Comparison of ENCODE assay signal across 8 cellular contexts in the genomic region with DNA sequence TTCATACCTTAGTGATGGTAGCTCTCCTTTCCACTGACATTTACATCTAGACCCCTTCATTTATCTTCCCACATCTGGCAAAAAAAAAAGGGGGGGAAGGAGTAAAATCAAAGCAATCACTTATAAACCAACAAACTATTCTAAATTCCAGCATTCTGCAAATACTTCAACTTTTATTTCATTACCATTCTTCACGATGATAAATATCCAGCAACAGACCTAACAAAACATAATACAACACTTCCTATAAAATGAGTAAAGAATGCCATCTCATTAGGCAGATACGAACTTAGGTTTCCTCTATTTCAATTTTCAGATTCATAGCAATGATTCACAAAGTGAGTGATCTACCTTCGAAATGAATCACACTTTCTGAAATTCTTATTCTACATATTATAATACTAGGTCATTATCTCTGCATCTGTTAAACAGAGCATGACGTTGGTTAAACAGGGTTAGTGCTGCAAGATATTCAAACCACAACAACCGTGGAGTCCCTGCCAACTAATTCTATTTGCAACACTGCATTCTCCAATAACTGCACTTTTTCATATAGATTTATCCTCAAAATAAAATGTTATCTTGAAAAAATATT. TPM values are rescaled to one million over a fixed set of nuclear protein-coding genes. Genes with fewer than 3 reads are reported as not detected.
DNase-seq lines count a peak whose midpoint lies in the region; ATAC-seq and TF ChIP-seq lines count a peak whose summit lies in the region.

A gene with protein sequence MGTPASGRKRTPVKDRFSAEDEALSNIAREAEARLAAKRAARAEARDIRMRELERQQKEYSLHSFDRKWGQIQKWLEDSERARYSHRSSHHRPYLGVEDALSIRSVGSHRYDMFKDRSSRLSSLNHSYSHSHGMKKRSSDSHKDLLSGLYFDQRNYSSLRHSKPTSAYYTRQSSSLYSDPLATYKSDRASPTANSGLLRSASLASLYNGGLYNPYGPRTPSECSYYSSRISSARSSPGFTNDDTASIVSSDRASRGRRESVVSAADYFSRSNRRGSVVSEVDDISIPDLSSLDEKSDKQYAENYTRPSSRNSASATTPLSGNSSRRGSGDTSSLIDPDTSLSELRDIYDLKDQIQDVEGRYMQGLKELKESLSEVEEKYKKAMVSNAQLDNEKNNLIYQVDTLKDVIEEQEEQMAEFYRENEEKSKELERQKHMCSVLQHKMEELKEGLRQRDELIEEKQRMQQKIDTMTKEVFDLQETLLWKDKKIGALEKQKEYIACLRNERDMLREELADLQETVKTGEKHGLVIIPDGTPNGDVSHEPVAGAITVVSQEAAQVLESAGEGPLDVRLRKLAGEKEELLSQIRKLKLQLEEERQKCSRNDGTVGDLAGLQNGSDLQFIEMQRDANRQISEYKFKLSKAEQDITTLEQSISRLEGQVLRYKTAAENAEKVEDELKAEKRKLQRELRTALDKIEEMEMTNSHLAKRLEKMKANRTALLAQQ (minus strand): TSS at position 51 of the 595 bp plus-strand sequence. CDS start 25,599 bp downstream, outside the sequence.

- 0 out of 2 replicates have a peak, but pooled peaks cover 5% of the 10 kb centered on the region for H3K4me1 ChIP-seq in ES-I3 (ENCODE audit: insufficient read depth, low read length)
- no peaks in the 10 kb centered on the region for H3K4me1 ChIP-seq in SJCRH30
- H3K4me1 ChIP-seq in endocrine pancreas (ENCODE audit: control insufficient read depth, insufficient read depth, low read length) = peaks cover 33% of the 10 kb centered on the region
- H3K4me1 ChIP-seq in mononuclear cell (ENCODE audit: insufficient read depth, low read length) = peaks cover 26% of the 10 kb centered on the region
- peaks cover 80% of the 10 kb centered on the region for H3K4me1 ChIP-seq in vagina

- H3K9ac ChIP-seq in ES-I3 (ENCODE audit: low read depth, low read length) (peak within 1 kb of the TSS; percentile 98), endocrine pancreas (ENCODE audit: control insufficient read depth, insufficient read depth, low read length) (peak within 1 kb of the TSS; percentile 100)

- H3K36me3 ChIP-seq in ES-I3 (ENCODE audit: insufficient read depth, low read length) (no peaks in the 10 kb centered on the region), SJCRH30 (peaks cover 5% of the 10 kb centered on the region; the same call in 1 of the 2 replicates), endocrine pancreas (ENCODE audit: control insufficient read depth, insufficient read depth, low read length) (no peaks in the 10 kb centered on the region), vagina (peaks cover 0 to 3% of the 10 kb centered on the region in 2 donors)

- TF ChIP-seq POLR2A in vagina (IDR thresholded peaks at IDR 0.05) = no peak

- no peaks in the 10 kb centered on the region for H3K9me3 ChIP-seq in ES-I3 (ENCODE audit: control insufficient read depth, insufficient read depth, low read length)
- H3K9me3 ChIP-seq in SJCRH30 (replicated peaks) = no peaks in the 10 kb centered on the region
- H3K9me3 ChIP-seq in endocrine pancreas (ENCODE audit: control insufficient read depth, low read length) = no peaks in the 10 kb centered on the region
- H3K9me3 ChIP-seq in mononuclear cell (ENCODE audit: low read depth, low read length) = no peaks in the 10 kb centered on the region
- H3K9me3 ChIP-seq in vagina = no peaks in the 10 kb centered on the region

- TF ChIP-seq CTCF in vagina (IDR thresholded peaks at IDR 0.05) = no peak

- H3K27me3 ChIP-seq in SJCRH30 (no peaks in the 10 kb centered on the region), endocrine pancreas (ENCODE audit: control insufficient read depth, insufficient read depth, low read length) (no peaks in the 10 kb centered on the region), mononuclear cell (ENCODE audit: insufficient read depth, low read length) (no peaks in the 10 kb centered on the region), vagina (no peaks in the 10 kb centered on the region)

- no peak for DNase-seq in SJCRH30
- no peak for DNase-seq in vagina (ENCODE audit: extremely low spot score in 2 of 2)
- DNase-seq in activated CD8-positive, alpha-beta memory T cell treated with anti-CD3 and anti-CD28 coated beads for 24 hours = no peak

- intact Hi-C loops in vagina (cut with DNase I) = no loop called here

- peak within 1 kb of the TSS; percentile 98 for H3K4me3 ChIP-seq in SJCRH30
- peak within 1 kb of the TSS; percentile 99 for H3K4me3 ChIP-seq in endocrine pancreas (ENCODE audit: control insufficient read depth, insufficient read depth, low read length)
- H3K4me3 ChIP-seq in mononuclear cell (ENCODE audit: low read length) = peak within 1 kb of the TSS; percentile 87
- peak within 1 kb of the TSS; percentile 86 to 98 for H3K4me3 ChIP-seq in vagina

- ATAC-seq in HG02623 (IDR thresholded peaks at IDR 0.05; ENCODE audit: unreplicated experiment) = peak; percentile 16
- ATAC-seq in HG03342 (IDR thresholded peaks at IDR 0.05; ENCODE audit: unreplicated experiment) = no peak

- H3K27ac ChIP-seq in SJCRH30 (peak within 1 kb of the TSS; percentile 96), vagina (peak within 1 kb of the TSS; percentile 96)

RNA-seq across cellular contexts. Expression of the gene that starts here (rescaled TPM):
- 29.1 and 34.5 TPM in 2 replicates for total RNA-seq in SJCRH30 (2014; rRNA removed; shearing (Covaris generic))
- total RNA-seq in mononuclear cell (63.1 TPM), vagina (74.2 TPM)
